ENCODE assay signal across 10 cellular contexts in the genomic region with DNA sequence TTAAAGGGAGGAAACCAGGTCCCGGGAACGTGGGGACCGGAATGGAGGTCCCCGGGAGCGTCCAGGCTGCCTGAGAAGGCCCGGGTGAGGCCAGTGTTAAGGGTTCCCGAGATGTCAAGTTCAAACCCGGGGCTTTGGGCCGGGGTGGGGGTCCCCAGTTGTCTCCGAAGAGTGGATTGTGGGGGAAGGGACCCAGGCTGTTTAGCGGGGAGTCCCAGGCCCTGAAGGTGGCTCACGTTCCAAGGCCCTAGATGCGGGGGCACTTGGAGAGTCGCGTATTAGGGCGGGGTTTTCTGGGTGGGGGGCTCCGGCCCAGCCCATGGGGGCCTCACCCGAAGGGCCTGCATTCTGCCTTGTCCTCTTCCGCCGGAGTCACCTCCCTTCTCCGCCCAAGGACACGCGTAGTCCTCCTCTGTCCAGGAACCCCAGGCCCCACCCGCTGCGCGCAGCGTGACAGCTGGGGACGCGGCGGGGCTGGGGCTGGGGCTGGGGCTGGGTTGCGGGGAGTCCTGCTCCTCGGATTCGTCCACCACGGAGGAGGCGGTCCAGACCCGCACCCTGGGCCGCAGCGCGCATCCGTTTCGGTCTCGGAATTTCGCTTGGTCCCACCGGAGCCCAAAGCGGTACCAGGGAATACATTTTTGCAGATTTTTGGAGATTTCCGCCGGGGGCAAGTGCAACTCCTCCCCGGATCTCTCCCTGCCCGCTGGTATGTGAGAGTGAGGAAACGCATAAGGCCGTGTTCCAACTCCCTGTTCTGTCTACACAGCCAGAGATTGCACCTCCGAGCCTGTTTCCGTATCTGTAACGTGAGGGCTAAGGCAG. TPM values are rescaled to one million over a fixed set of nuclear protein-coding genes. Genes with fewer than 3 reads are reported as not detected.
DNase-seq lines count a peak whose midpoint lies in the region; ATAC-seq and TF ChIP-seq lines count a peak whose summit lies in the region.
"Had no signal": no experiment of that assay in that cellular context is flagged by ENCODE, and none has a peak within 500 bp of the region (broad histone marks: within the 10 kb centered on the region; RNA-seq: fewer than 3 reads in every experiment).

A gene (minus strand): TSS at position 387 of the 825 bp plus-strand sequence. CDS start 40 bp downstream, at position 347.

- H3K79me2 ChIP-seq in smooth muscle cell (ENCODE audit: low read depth) = no peaks in the 10 kb centered on the region

- H3K27me3 ChIP-seq in SJCRH30 (no peaks in the 10 kb centered on the region), mucosa of rectum (ENCODE audit: control insufficient read depth in 2 of 2, insufficient read depth in 2 of 2, low read length in 2 of 2) (no peaks in the 10 kb centered on the region), tibial artery (no peaks in the 10 kb centered on the region), smooth muscle cell (ENCODE audit: low read depth) (no peaks in the 10 kb centered on the region)

- H2AFZ ChIP-seq in smooth muscle cell (ENCODE audit: low read depth) = no peak within 1 kb of the TSS

- ATAC-seq in GM19452 (IDR thresholded peaks at IDR 0.05; ENCODE audit: unreplicated experiment) (no peak), HG03196 (IDR thresholded peaks at IDR 0.05; ENCODE audit: unreplicated experiment) (no peak)
- no peak for ATAC-seq in activated naive CD4-positive, alpha-beta T cell treated with anti-CD3 and anti-CD28 coated beads, Interleukin-2, amount 50 U/mL, for 72 hours

- H3K4me1 ChIP-seq in SJCRH30 = peaks cover 3% of the 10 kb centered on the region; the same call in 1 of the 2 replicates
- H3K4me1 ChIP-seq in mucosa of rectum (ENCODE audit: control insufficient read depth in 2 of 2, insufficient read depth in 2 of 2, low read length in 2 of 2) = no peaks in the 10 kb centered on the region
- peaks cover 0 to 30% (median 23%) of the 10 kb centered on the region in 4 donors for H3K4me1 ChIP-seq in tibial artery
- H3K4me1 ChIP-seq in smooth muscle cell (ENCODE audit: low read depth) = no peaks in the 10 kb centered on the region

- H3F3A ChIP-seq in smooth muscle cell (ENCODE audit: low read depth) = no peaks in the 10 kb centered on the region

- H3K9me3 ChIP-seq in SJCRH30 (replicated peaks) = no peaks in the 10 kb centered on the region; the same call in 1 of the 2 replicates
- no peaks in the 10 kb centered on the region for H3K9me3 ChIP-seq in mucosa of rectum (ENCODE audit: control insufficient read depth in 2 of 2, low read length in 2 of 2)
- H3K9me3 ChIP-seq in tibial artery = no peaks in the 10 kb centered on the region
- H3K9me3 ChIP-seq in smooth muscle cell (replicated peaks; ENCODE audit: low read depth) = no peaks in the 10 kb centered on the region

- H3K4me3 ChIP-seq in SJCRH30 (peak within 1 kb of the TSS; percentile 30), mucosa of rectum (ENCODE audit: low read length in 2 of 2) (peak within 1 kb of the TSS; percentile 52 to 61), tibial artery (peak within 1 kb of the TSS; percentile 68 to 82), smooth muscle cell (no peak within 1 kb of the TSS)

- peaks cover 42% of the 10 kb centered on the region for H4K20me1 ChIP-seq in smooth muscle cell (ENCODE audit: low read depth)

- peaks cover under 1 to 15% of the 10 kb centered on the region in 2 donors for H3K36me3 Mint-ChIP-seq in activated naive CD4-positive, alpha-beta T cell treated with anti-CD3 and anti-CD28 coated beads, Interleukin-2, amount 50 U/mL, for 72 hours

- DNase-seq in SJCRH30 (peak in 1 of 2 experiments; percentile 20), fibroblast of gingiva (ENCODE audit: low read depth) (peak; percentile 66), tibial artery (peak; percentile 85 to 93), smooth muscle cell (lab: John Stamatoyannopoulos, UW; ENCODE audit: unreplicated experiment) (no peak)
- no peak for DNase-seq in activated naive CD4-positive, alpha-beta T cell treated with anti-CD3 and anti-CD28 coated beads, Interleukin-2, amount 50 U/mL, for 72 hours (ENCODE audit: low spot score in 2 of 2)
- DNase-seq: SHP77 had no signal

- no peak within 1 kb of the TSS for H3K4me2 ChIP-seq in smooth muscle cell

- H3K27ac Mint-ChIP-seq in activated naive CD4-positive, alpha-beta T cell treated with anti-CD3 and anti-CD28 coated beads, Interleukin-2, amount 50 U/mL, for 72 hours = no peak within 1 kb of the TSS

- H3K9ac ChIP-seq in mucosa of rectum (ENCODE audit: low read depth in 1 of 2, low read length in 2 of 2) = peak within 1 kb of the TSS; percentile 27 to 56
- H3K9ac ChIP-seq in smooth muscle cell (ENCODE audit: low read depth) = no peak within 1 kb of the TSS

- no peak within 1 kb of the TSS; the same call in 1 of the 2 replicates for H3K27ac ChIP-seq in SJCRH30
- H3K27ac ChIP-seq in mucosa of rectum (ENCODE audit: low read depth in 2 of 2, low read length in 2 of 2) = peak within 1 kb of the TSS; percentile 77 to 85
- peak within 1 kb of the TSS; percentile 99 to 100 for H3K27ac ChIP-seq in tibial artery
- H3K27ac ChIP-seq in smooth muscle cell (ENCODE audit: low read depth) = no peak within 1 kb of the TSS

- 93% methylated on average over 49 of the region's 54 CpGs for WGBS in smooth muscle cell (ENCODE audit: low lambda C conversion rate)

- intact Hi-C loops in tibial artery (cut with DNase I; ENCODE audit: low total_unique reads) = loop anchor here (10.0 kb wide), 1 partner anchor 157 kb away; a partner anchor contains a TSS

- TF ChIP-seq CTCF in tibial artery (IDR thresholded peaks at IDR 0.05) (no peak), smooth muscle cell (IDR thresholded peaks at IDR 0.05; ENCODE audit: borderline replicate concordance, insufficient read depth, poor library complexity, severe bottlenecking) (no peak)

- H3K36me3 ChIP-seq in SJCRH30 (peaks cover 61% of the 10 kb centered on the region), mucosa of rectum (ENCODE audit: control insufficient read depth in 2 of 2, insufficient read depth in 2 of 2, low read length in 2 of 2) (peaks cover 22 to 31% of the 10 kb centered on the region in 2 donors), tibial artery (peaks cover 25 to 40% (median 29%) of the 10 kb centered on the region in 3 donors), smooth muscle cell (ENCODE audit: low read depth) (peaks cover 6% of the 10 kb centered on the region)

- no peaks in the 10 kb centered on the region for H3K9me3 Mint-ChIP-seq in activated naive CD4-positive, alpha-beta T cell treated with anti-CD3 and anti-CD28 coated beads, Interleukin-2, amount 50 U/mL, for 72 hours

RNA-seq across cellular contexts. Expression of the gene that starts here (rescaled TPM):
- total RNA-seq in SJCRH30 (2014; rRNA removed; shearing (Covaris generic)) = 0.61 TPM in 1 of 2 replicates, not detected in the other
- not detected for total RNA-seq in activated naive CD4-positive, alpha-beta T cell treated with anti-CD3 and anti-CD28 coated beads, Interleukin-2, amount 50 U/mL, for 72 hours
- not detected in 2 replicates for total RNA-seq in smooth muscle cell
- polyA plus RNA-seq in smooth muscle cell = 1.5 TPM in 1 of 2 replicates, not detected in the other
- total RNA-seq: LHCN-M2 had no signal

Comparison
In these comparisons a context has a peak if more than half of its experiments do, and no peak if none do; other contexts are left out.
1. DNase-seq: peak in fibroblast of gingiva (single experiment) and tibial artery (2 of 2); none in activated naive CD4-positive, alpha-beta T cell treated with anti-CD3 and anti-CD28 coated beads, Interleukin-2, amount 50 U/mL, for 72 hours (0 of 2) and smooth muscle cell (single experiment).
2. H3K27ac ChIP-seq: peak in mucosa of rectum (2 of 2) and tibial artery (2 of 2); none in SJCRH30 (single experiment) and smooth muscle cell (single experiment).